ENCODE assay signal across 16 cellular contexts in genomic region chr3:12956316-12956660, GRCh38.
DNase-seq lines count a peak whose midpoint lies in the region; ATAC-seq and TF ChIP-seq lines count a peak whose summit lies in the region.
"Had no signal": no experiment of that assay in that cellular context is flagged by ENCODE, and none has a peak within 500 bp of the region (broad histone marks: within the 10 kb centered on the region; RNA-seq: fewer than 3 reads in every experiment).

No MANE protein-coding gene starts in this region.

- POLR2A ChIA-PET in activated B cell treated with CpG ODN at 0.5 μM for 24 hours (lab: Charles Lee) = interaction anchor here (0.7 kb wide), 1 partner anchor 74 kb away, joined by 3 read pairs; no protein-coding TSS in a partner anchor

- intact Hi-C loops in activated B cell treated with CpG ODN at 0.5 μM for 24 hours (cut with micrococcal nuclease) = loop anchor here (5.0 kb wide), 1 partner anchor 34 kb away; no protein-coding TSS in a partner anchor

- peak overlapping the region in 8 of 11 experiments; percentile 13 to 91 (median 86); a peak in 14 of 22 replicates for H3K27ac ChIP-seq in BLaER1 treated with 17β-estradiol and CSF1 and Interleukin-3, amounts not matched to agents 10 nM and 100 nM
- H3K27ac ChIP-seq: foreskin keratinocyte, left lung, WERI-Rb-1 had no signal

- H3K4me3 Mint-ChIP-seq in activated B cell treated with CpG ODN at 0.5 μM for 24 hours = no peak overlapping the region
- no peak overlapping the region for H3K4me3 Mint-ChIP-seq in glutamatergic neuron (ENCODE audit: unreplicated experiment)
- no peak overlapping the region for H3K4me3 Mint-ChIP-seq in stimulated activated memory B cell treated with anti-CD40 and anti-IgM and Interleukin-4, amounts not matched to agents 10 μg/mL and 1 μg/mL and 100 μg/mL, for 72 hours
- H3K4me3 Mint-ChIP-seq: activated CD8-positive, alpha-beta T cell treated with anti-CD3 and anti-CD28 coated beads, Interleukin-2, amount 10 ng/mL, durations not matched to agents 7 days and 5 days; activated T-cell treated with anti-CD3 and anti-CD28 coated beads, Interleukin-2, amount 50 U/mL, for 72 hours had no signal

- ATAC-seq in activated B cell treated with CpG ODN at 0.5 μM for 24 hours (ENCODE audit: low read depth) (no peak), HG03457 (IDR thresholded peaks at IDR 0.05; ENCODE audit: unreplicated experiment) (no peak)
- ATAC-seq in stimulated activated memory B cell treated with anti-CD40 and anti-IgM and Interleukin-4, amounts not matched to agents 10 μg/mL and 1 μg/mL and 100 μg/mL, for 72 hours = no peak
- ATAC-seq: activated CD8-positive, alpha-beta T cell treated with anti-CD3 and anti-CD28 coated beads, Interleukin-2, amount 10 ng/mL, durations not matched to agents 7 days and 5 days; activated T-cell treated with anti-CD3 and anti-CD28 coated beads, Interleukin-2, amount 50 U/mL, for 72 hours; foreskin keratinocyte; left lung had no signal

- peak overlapping the region; percentile 96 to 100 (median 99) for H3K4me2 ChIP-seq in BLaER1 treated with 17β-estradiol and CSF1 and Interleukin-3, amounts not matched to agents 10 nM and 100 nM

- H3K27ac Mint-ChIP-seq in activated B cell treated with CpG ODN at 0.5 μM for 24 hours (peak overlapping the region; percentile 61), glutamatergic neuron (ENCODE audit: unreplicated experiment) (peak overlapping the region; percentile 43)
- peak overlapping the region; percentile 95 for H3K27ac Mint-ChIP-seq in stimulated activated memory B cell treated with anti-CD40 and anti-IgM and Interleukin-4, amounts not matched to agents 10 μg/mL and 1 μg/mL and 100 μg/mL, for 72 hours
- H3K27ac Mint-ChIP-seq: activated CD8-positive, alpha-beta T cell treated with anti-CD3 and anti-CD28 coated beads, Interleukin-2, amount 10 ng/mL, durations not matched to agents 7 days and 5 days; activated T-cell treated with anti-CD3 and anti-CD28 coated beads, Interleukin-2, amount 50 U/mL, for 72 hours had no signal

- H3K27me3 ChIP-seq in BLaER1 treated with 17β-estradiol and CSF1 and Interleukin-3, amounts not matched to agents 10 nM and 100 nM = no peaks in the 10 kb centered on the region
- H3K27me3 ChIP-seq: foreskin keratinocyte, left lung had no signal

- H3K36me3 ChIP-seq in BLaER1 treated with 17β-estradiol and CSF1 and Interleukin-3, amounts not matched to agents 10 nM and 100 nM = peaks cover 0 to 33% (median 0%) of the 10 kb centered on the region in 11 experiments; a peak in 7 of 22 replicates

- no peaks in the 10 kb centered on the region for H3K9me3 ChIP-seq in BLaER1 treated with 17β-estradiol and CSF1 and Interleukin-3, amounts not matched to agents 10 nM and 100 nM (replicated peaks in 1 of 11)
- H3K9me3 ChIP-seq: left lung had no signal

- no peak overlapping the region; a peak in 1 of 20 replicates for H3K4me3 ChIP-seq in BLaER1 treated with 17β-estradiol and CSF1 and Interleukin-3, amounts not matched to agents 10 nM and 100 nM
- H3K4me3 ChIP-seq: left lung had no signal

- H3K27me3 Mint-ChIP-seq in activated B cell treated with CpG ODN at 0.5 μM for 24 hours = no peaks in the 10 kb centered on the region
- peaks cover 42% of the 10 kb centered on the region for H3K27me3 Mint-ChIP-seq in glutamatergic neuron (ENCODE audit: unreplicated experiment)
- H3K27me3 Mint-ChIP-seq in stimulated activated memory B cell treated with anti-CD40 and anti-IgM and Interleukin-4, amounts not matched to agents 10 μg/mL and 1 μg/mL and 100 μg/mL, for 72 hours = no peaks in the 10 kb centered on the region

- DNase-seq in activated B cell treated with CpG ODN at 0.5 μM for 24 hours (no peak), glutamatergic neuron (no peak), amygdala (lab: John Stamatoyannopoulos, UW) (no peak), KG1 (lab: John Stamatoyannopoulos, UW) (no peak)
- no peak for DNase-seq in stimulated activated CD4-positive, alpha-beta T cell treated with anti-CD3 and anti-CD28 coated beads, Interleukin-12 subunit alpha, Interleukin-12 subunit beta, amount 100 ng/mL, for 4 hours
- DNase-seq: activated CD8-positive, alpha-beta T cell treated with anti-CD3 and anti-CD28 coated beads, Interleukin-2, amount 10 ng/mL, durations not matched to agents 7 days and 5 days; activated T-cell treated with anti-CD3 and anti-CD28 coated beads, Interleukin-2, amount 50 U/mL, for 72 hours; COR-L47; foreskin keratinocyte; NCI-H2029 treated with DMSO at 0.1 percent for 48 hours; stimulated activated naive CD4-positive, alpha-beta T cell; WERI-Rb-1 had no signal

- H3K9me3 Mint-ChIP-seq in activated B cell treated with CpG ODN at 0.5 μM for 24 hours (no peaks in the 10 kb centered on the region), glutamatergic neuron (ENCODE audit: unreplicated experiment) (peaks cover 25% of the 10 kb centered on the region)
- no peaks in the 10 kb centered on the region for H3K9me3 Mint-ChIP-seq in stimulated activated memory B cell treated with anti-CD40 and anti-IgM and Interleukin-4, amounts not matched to agents 10 μg/mL and 1 μg/mL and 100 μg/mL, for 72 hours
- H3K9me3 Mint-ChIP-seq: activated T-cell treated with anti-CD3 and anti-CD28 coated beads, Interleukin-2, amount 50 U/mL, for 72 hours had no signal

- H3K4me1 Mint-ChIP-seq in activated B cell treated with CpG ODN at 0.5 μM for 24 hours (peaks cover 95% of the 10 kb centered on the region), glutamatergic neuron (ENCODE audit: low read depth, unreplicated experiment) (peaks cover 62% of the 10 kb centered on the region)
- H3K4me1 Mint-ChIP-seq in stimulated activated memory B cell treated with anti-CD40 and anti-IgM and Interleukin-4, amounts not matched to agents 10 μg/mL and 1 μg/mL and 100 μg/mL, for 72 hours = peaks cover 98% of the 10 kb centered on the region

- H4K20me1 ChIP-seq in BLaER1 treated with 17β-estradiol and CSF1 and Interleukin-3, amounts not matched to agents 10 nM and 100 nM = peaks cover 51 to 100% (median 98%) of the 10 kb centered on the region in 11 experiments

- H3K36me3 Mint-ChIP-seq in activated B cell treated with CpG ODN at 0.5 μM for 24 hours (ENCODE audit: low read depth) (peaks cover 67% of the 10 kb centered on the region), glutamatergic neuron (ENCODE audit: unreplicated experiment) (no peaks in the 10 kb centered on the region)
- H3K36me3 Mint-ChIP-seq in stimulated activated memory B cell treated with anti-CD40 and anti-IgM and Interleukin-4, amounts not matched to agents 10 μg/mL and 1 μg/mL and 100 μg/mL, for 72 hours = peaks cover 26% of the 10 kb centered on the region

- H3K9ac ChIP-seq in BLaER1 treated with 17β-estradiol and CSF1 and Interleukin-3, amounts not matched to agents 10 nM and 100 nM = peak overlapping the region in 9 of 11 experiments; percentile 11 to 83 (median 70); a peak in 12 of 22 replicates

- peaks cover 100% of the 10 kb centered on the region in 10 experiments for H3K4me1 ChIP-seq in BLaER1 treated with 17β-estradiol and CSF1 and Interleukin-3, amounts not matched to agents 10 nM and 100 nM
- H3K4me1 ChIP-seq: foreskin keratinocyte had no signal

- CTCF ChIA-PET in activated B cell treated with CpG ODN at 0.5 μM for 24 hours (lab: Charles Lee) = no interaction called here

- TF ChIP-seq CTCF in activated B cell treated with CpG ODN at 0.5 μM for 24 hours (IDR thresholded peaks at IDR 0.05) = no peak
- no peak for TF ChIP-seq CTCF in glutamatergic neuron (IDR thresholded peaks at IDR 0.05; ENCODE audit: partially characterized antibody, unreplicated experiment)

Comparison
In these comparisons a context has a peak if more than half of its experiments do, and no peak if none do; other contexts are left out.
1. H3K27ac Mint-ChIP-seq: peak in every context shown above with its lines; median percentile 95 in stimulated activated memory B cell treated with anti-CD40 and anti-IgM and Interleukin-4, amounts not matched to agents 10 μg/mL and 1 μg/mL and 100 μg/mL, for 72 hours; 61 in activated B cell treated with CpG ODN at 0.5 μM for 24 hours; 43 in glutamatergic neuron.